ENCODE assay signal across 25 cellular contexts in genomic region chr21:37383066-37383465, GRCh38. TPM values are rescaled to one million over a fixed set of nuclear protein-coding genes. Genes with fewer than 3 reads are reported as not detected.
DNase-seq lines count a peak whose midpoint lies in the region; ATAC-seq and TF ChIP-seq lines count a peak whose summit lies in the region.
"Had no signal": no experiment of that assay in that cellular context is flagged by ENCODE, and none has a peak within 500 bp of the region (broad histone marks: within the 10 kb centered on the region; RNA-seq: fewer than 3 reads in every experiment).

No MANE protein-coding gene starts in this region.

- peak overlapping the region in 5 of 8 donors; percentile 21 to 63 (median 35) for H3K4me3 Mint-ChIP-seq in CD4-positive, alpha-beta memory T cell
- no peak overlapping the region for H3K4me3 Mint-ChIP-seq in GM23338
- H3K4me3 Mint-ChIP-seq in central memory CD8-positive, alpha-beta T cell = peak overlapping the region; percentile 17
- peak overlapping the region in 7 of 10 donors; percentile 20 to 62 (median 37) for H3K4me3 Mint-ChIP-seq in naive thymus-derived CD8-positive, alpha-beta T cell
- H3K4me3 Mint-ChIP-seq: activated CD4-positive, alpha-beta T cell treated with anti-CD3 and anti-CD28 coated beads for 36 hours; activated naive CD4-positive, alpha-beta T cell treated with anti-CD3 and anti-CD28 coated beads, Interleukin-2, amount 10 ng/mL, durations not matched to agents 7 days and 5 days; CD14-positive monocyte; HFFc6 had no signal

- TF ChIP-seq POLR2A in esophagus muscularis mucosa (IDR thresholded peaks at IDR 0.05; ENCODE audit: low read depth) = no peak

- peaks cover 70 to 100% (median 84%) of the 10 kb centered on the region in 4 donors for H3K4me1 Mint-ChIP-seq in CD4-positive, alpha-beta memory T cell
- H3K4me1 Mint-ChIP-seq in GM23338 = peaks cover 80% of the 10 kb centered on the region
- peaks cover 82% of the 10 kb centered on the region for H3K4me1 Mint-ChIP-seq in central memory CD8-positive, alpha-beta T cell
- H3K4me1 Mint-ChIP-seq in naive thymus-derived CD8-positive, alpha-beta T cell = peaks cover 55 to 96% (median 89%) of the 10 kb centered on the region in 4 donors

- H3K27ac Mint-ChIP-seq in CD4-positive, alpha-beta memory T cell = peak overlapping the region in 2 of 7 donors; percentile 43 to 70
- peak overlapping the region; percentile 16; the same call in 1 of the 2 replicates for H3K27ac Mint-ChIP-seq in GM23338
- peak overlapping the region; percentile 49 for H3K27ac Mint-ChIP-seq in central memory CD8-positive, alpha-beta T cell (ENCODE audit: low read depth)
- H3K27ac Mint-ChIP-seq in naive thymus-derived CD8-positive, alpha-beta T cell = peak overlapping the region in 7 of 10 donors; percentile 6 to 61 (median 13)
- H3K27ac Mint-ChIP-seq: activated naive CD4-positive, alpha-beta T cell treated with anti-CD3 and anti-CD28 coated beads, Interleukin-2, amount 10 ng/mL, durations not matched to agents 7 days and 5 days; HFFc6 had no signal

- H3K4me3 ChIP-seq in CD4-positive, alpha-beta memory T cell (ENCODE audit: low read length in 2 of 2) = no peak overlapping the region
- no peak overlapping the region for H3K4me3 ChIP-seq in GM23338
- H3K4me3 ChIP-seq in esophagus muscularis mucosa = no peak overlapping the region
- H3K4me3 ChIP-seq: body of pancreas, heart right ventricle, right atrium auricular region, SJSA1, upper lobe of right lung had no signal

- H3K4me2 ChIP-seq in GM23338 = peak overlapping the region; percentile 40

- H3K79me2 ChIP-seq in GM23338 (replicated peaks; ENCODE audit: insufficient read depth) = peaks cover 100% of the 10 kb centered on the region

- H3K9me2 ChIP-seq in GM23338 (ENCODE audit: insufficient read depth) = 0 out of 2 replicates have a peak, but pooled peaks cover 3% of the 10 kb centered on the region

- CTCF ChIA-PET in CD4-positive, alpha-beta memory T cell (lab: Charles Lee; ENCODE audit: partially characterized antibody) = interaction anchor here (1.7 to 2.6 kb wide), 2 partner anchors 12 to 80 kb away, joined by 5 to 12 read pairs; no protein-coding TSS in a partner anchor

- DNase-seq in CD4-positive, alpha-beta memory T cell = no peak
- DNase-seq in GM23338 (ENCODE audit: low spot score) (peak; percentile 32), esophagus muscularis mucosa (ENCODE audit: extremely low spot score) (no peak)
- DNase-seq in central memory CD8-positive, alpha-beta T cell (ENCODE audit: low spot score in 2 of 2) = no peak
- DNase-seq in naive thymus-derived CD8-positive, alpha-beta T cell = no peak
- DNase-seq: activated CD4-positive, alpha-beta T cell treated with anti-CD3 and anti-CD28 coated beads for 36 hours; activated CD8-positive, alpha-beta memory T cell treated with anti-CD3 and anti-CD28 coated beads, Interleukin-2, amount 50 U/mL, for 48 hours; activated naive CD4-positive, alpha-beta T cell treated with anti-CD3 and anti-CD28 coated beads, Interleukin-2, amount 10 ng/mL, durations not matched to agents 7 days and 5 days; body of pancreas; DMS79 treated with DMSO at 0.1 percent for 48 hours; heart right ventricle; HFFc6; islet precursor cell; NCI-H526; PC-3; stimulated activated naive CD8-positive, alpha-beta T cell treated with anti-CD3 and anti-CD28 coated beads, Interleukin-15, Interleukin-2, amounts not matched to agents 100 U/mL and 50 U/mL, for 24 hours; upper lobe of right lung had no signal

- peaks cover 78% of the 10 kb centered on the region for H4K20me1 ChIP-seq in GM23338 (replicated peaks; ENCODE audit: insufficient read depth)

- no peak overlapping the region for H3K27ac ChIP-seq in CD4-positive, alpha-beta memory T cell (ENCODE audit: low read depth, low read length)
- H3K27ac ChIP-seq in GM23338 (ENCODE audit: low read depth) = no peak overlapping the region
- no peak overlapping the region for H3K27ac ChIP-seq in esophagus muscularis mucosa (replicated peaks in 1 of 4)
- H3K27ac ChIP-seq: body of pancreas, epithelial cell of prostate, heart right ventricle, right atrium auricular region, SJSA1, upper lobe of right lung had no signal

- intact Hi-C loops in CD4-positive, alpha-beta memory T cell (cut with micrococcal nuclease) = no loop called here
- intact Hi-C loops in esophagus muscularis mucosa (cut with DNase I) = no loop called here

- ATAC-seq in GM23338 (peak; percentile 58), GM19467 (IDR thresholded peaks at IDR 0.05; ENCODE audit: unreplicated experiment) (no peak), HG02852 (IDR thresholded peaks at IDR 0.05; ENCODE audit: unreplicated experiment) (no peak), GM19463 (IDR thresholded peaks at IDR 0.05; ENCODE audit: unreplicated experiment) (no peak)
- no peak for ATAC-seq in central memory CD8-positive, alpha-beta T cell (replicated peaks; ENCODE audit: extremely low read depth, poor library complexity, severe bottlenecking)
- no peak for ATAC-seq in naive thymus-derived CD8-positive, alpha-beta T cell
- ATAC-seq: activated CD4-positive, alpha-beta T cell treated with anti-CD3 and anti-CD28 coated beads for 36 hours; body of pancreas; HepG2; PC-3; stimulated activated naive CD8-positive, alpha-beta T cell treated with anti-CD3 and anti-CD28 coated beads, Interleukin-15, Interleukin-2, amounts not matched to agents 100 U/mL and 50 U/mL, for 24 hours; upper lobe of right lung had no signal

- H3F3A ChIP-seq in GM23338 (replicated peaks; ENCODE audit: low read depth) = no peaks in the 10 kb centered on the region

- H3K36me3 ChIP-seq in CD4-positive, alpha-beta memory T cell (ENCODE audit: insufficient read depth, low read length) = no peaks in the 10 kb centered on the region
- no peaks in the 10 kb centered on the region for H3K36me3 ChIP-seq in GM23338 (ENCODE audit: insufficient read depth)
- H3K36me3 ChIP-seq in esophagus muscularis mucosa = no peaks in the 10 kb centered on the region
- H3K36me3 ChIP-seq: heart right ventricle, right atrium auricular region, upper lobe of right lung had no signal

- no peak overlapping the region for H2AFZ ChIP-seq in GM23338

- no peaks in the 10 kb centered on the region for H3K9me3 ChIP-seq in CD4-positive, alpha-beta memory T cell (ENCODE audit: control insufficient read depth in 1 of 2, low read length in 2 of 2)
- peaks cover 0 to 5% (median 0%) of the 10 kb centered on the region in 4 donors for H3K9me3 ChIP-seq in esophagus muscularis mucosa
- H3K9me3 ChIP-seq: body of pancreas, right atrium auricular region, SJSA1, upper lobe of right lung had no signal

- no peaks in the 10 kb centered on the region for H3K27me3 ChIP-seq in CD4-positive, alpha-beta memory T cell (ENCODE audit: insufficient read depth, low read length)
- H3K27me3 ChIP-seq in GM23338 (ENCODE audit: insufficient read depth) = no peaks in the 10 kb centered on the region
- H3K27me3 ChIP-seq in esophagus muscularis mucosa = no peaks in the 10 kb centered on the region
- H3K27me3 ChIP-seq: body of pancreas, heart right ventricle, right atrium auricular region, SJSA1, upper lobe of right lung had no signal

- TF ChIP-seq CTCF in GM23338 (conservative IDR thresholded peaks at IDR 0.05; ENCODE audit: low read depth in 2 of 2) (no peak), esophagus muscularis mucosa (IDR thresholded peaks at IDR 0.05) (no peak)

- no peaks in the 10 kb centered on the region for H3K27me3 Mint-ChIP-seq in CD4-positive, alpha-beta memory T cell
- peaks cover 5% of the 10 kb centered on the region for H3K27me3 Mint-ChIP-seq in GM23338 (ENCODE audit: insufficient read depth, low read depth, poor library complexity)
- no peaks in the 10 kb centered on the region for H3K27me3 Mint-ChIP-seq in central memory CD8-positive, alpha-beta T cell
- H3K27me3 Mint-ChIP-seq in naive thymus-derived CD8-positive, alpha-beta T cell = peaks cover 0 to 1% (median 0%) of the 10 kb centered on the region in 5 donors
- H3K27me3 Mint-ChIP-seq: activated CD4-positive, alpha-beta T cell treated with anti-CD3 and anti-CD28 coated beads for 36 hours; activated naive CD4-positive, alpha-beta T cell treated with anti-CD3 and anti-CD28 coated beads, Interleukin-2, amount 10 ng/mL, durations not matched to agents 7 days and 5 days had no signal

- peaks cover 96% of the 10 kb centered on the region for H3K4me1 ChIP-seq in CD4-positive, alpha-beta memory T cell (ENCODE audit: insufficient read depth, low read length)
- H3K4me1 ChIP-seq in GM23338 (ENCODE audit: insufficient read depth) (peaks cover 50% of the 10 kb centered on the region), esophagus muscularis mucosa (peaks cover 61 to 87% (median 82%) of the 10 kb centered on the region in 4 donors)
- H3K4me1 ChIP-seq: SJSA1 had no signal

- H3K9me3 Mint-ChIP-seq in CD4-positive, alpha-beta memory T cell = peaks cover 0 to 15% (median 2%) of the 10 kb centered on the region in 8 donors
- H3K9me3 Mint-ChIP-seq in GM23338 = no peaks in the 10 kb centered on the region
- H3K9me3 Mint-ChIP-seq in central memory CD8-positive, alpha-beta T cell = no peaks in the 10 kb centered on the region
- H3K9me3 Mint-ChIP-seq in naive thymus-derived CD8-positive, alpha-beta T cell = peaks cover 0 to 10% (median 4%) of the 10 kb centered on the region in 9 donors
- H3K9me3 Mint-ChIP-seq: activated naive CD4-positive, alpha-beta T cell treated with anti-CD3 and anti-CD28 coated beads, Interleukin-2, amount 10 ng/mL, durations not matched to agents 7 days and 5 days had no signal

- TF ChIP-seq EP300 in esophagus muscularis mucosa (IDR thresholded peaks at IDR 0.05) = no peak

- peaks cover 0 to 16% of the 10 kb centered on the region in 2 donors for H3K36me3 Mint-ChIP-seq in CD4-positive, alpha-beta memory T cell
- no peaks in the 10 kb centered on the region for H3K36me3 Mint-ChIP-seq in GM23338 (ENCODE audit: low read depth)
- peaks cover 17% of the 10 kb centered on the region for H3K36me3 Mint-ChIP-seq in central memory CD8-positive, alpha-beta T cell (ENCODE audit: insufficient read depth)
- H3K36me3 Mint-ChIP-seq in naive thymus-derived CD8-positive, alpha-beta T cell = peaks cover 0 to 12% (median 8%) of the 10 kb centered on the region in 3 donors

- POLR2A ChIA-PET in CD4-positive, alpha-beta memory T cell (lab: Charles Lee; ENCODE audit: partially characterized antibody) = interaction anchor here (1.3 kb wide), 1 partner anchor 10 kb away, joined by 4 read pairs; no protein-coding TSS in a partner anchor
- POLR2A ChIA-PET in naive thymus-derived CD8-positive, alpha-beta T cell (lab: Charles Lee) = interaction anchor here (0.6 kb wide), 1 partner anchor 40 kb away, joined by 3 read pairs; no protein-coding TSS in a partner anchor

- WGBS in esophagus muscularis mucosa = 97% methylated on average over 2 of the region's 2 CpGs

TF ChIP-seq in GM23338, 12 proteins besides CTCF, POLR2A, EP300 and RAD21 (continues in another document):
- no peak for TF ChIP-seq EZH2 (IDR thresholded peaks at IDR 0.05; ENCODE audit: low read depth, unreplicated experiment)
- TF ChIP-seq STAT1 (IDR thresholded peaks at IDR 0.05; ENCODE audit: unreplicated experiment) = no peak

RNA-seq across cellular contexts. Expression of gene DYRK1A, which starts 16.5 kb away (rescaled TPM):
- 100 to 1,000 TPM; 126 to 130 TPM for total RNA-seq in CD4-positive, alpha-beta memory T cell
- polyA plus RNA-seq in CD4-positive, alpha-beta memory T cell = 1 to 10 TPM; 1.4 to 4.2 TPM
- total RNA-seq in GM23338 (2014; rRNA removed; shearing (Covaris generic)) = 82.9 and 84.7 TPM in 2 replicates
- polyA plus RNA-seq in GM23338 (2016; fragmentation: Nextera tagmentation; extraction: Ambion mirVana) = 10.3 and 11.0 TPM in 2 replicates
- 100 to 1,000 TPM; 140 to 146 TPM for total RNA-seq in naive thymus-derived CD8-positive, alpha-beta T cell
- polyA plus RNA-seq in naive thymus-derived CD8-positive, alpha-beta T cell = 1 to 10 TPM; 1.8 to 5.4 (median 2.2) TPM
- 100 to 1,000 TPM in 1 of 4 donors, 10 to 100 TPM in 3; 81.8 to 108 (median 87.4) TPM for total RNA-seq in esophagus muscularis mucosa
